1 cellular context compared by ENCODE assay signal in genomic region chr4:87141428-87141827, GRCh38.
TF ChIP-seq lines count a peak whose summit lies in the region.

No MANE protein-coding gene starts in this region.

TF ChIP-seq in WTC11, 78 proteins besides CTCF, POLR2A, EP300 and RAD21 (continued from another document):
- TF ChIP-seq, protein P1, sequence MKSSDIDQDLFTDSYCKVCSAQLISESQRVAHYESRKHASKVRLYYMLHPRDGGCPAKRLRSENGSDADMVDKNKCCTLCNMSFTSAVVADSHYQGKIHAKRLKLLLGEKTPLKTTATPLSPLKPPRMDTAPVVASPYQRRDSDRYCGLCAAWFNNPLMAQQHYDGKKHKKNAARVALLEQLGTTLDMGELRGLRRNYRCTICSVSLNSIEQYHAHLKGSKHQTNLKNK (CRISPR knock-in tag; IDR thresholded peaks at IDR 0.05), result no peak
- TF ChIP-seq, protein P2, sequence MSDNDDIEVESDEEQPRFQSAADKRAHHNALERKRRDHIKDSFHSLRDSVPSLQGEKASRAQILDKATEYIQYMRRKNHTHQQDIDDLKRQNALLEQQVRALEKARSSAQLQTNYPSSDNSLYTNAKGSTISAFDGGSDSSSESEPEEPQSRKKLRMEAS (CRISPR knock-in tag; IDR thresholded peaks at IDR 0.05), result no peak
- TF ChIP-seq, protein P3, sequence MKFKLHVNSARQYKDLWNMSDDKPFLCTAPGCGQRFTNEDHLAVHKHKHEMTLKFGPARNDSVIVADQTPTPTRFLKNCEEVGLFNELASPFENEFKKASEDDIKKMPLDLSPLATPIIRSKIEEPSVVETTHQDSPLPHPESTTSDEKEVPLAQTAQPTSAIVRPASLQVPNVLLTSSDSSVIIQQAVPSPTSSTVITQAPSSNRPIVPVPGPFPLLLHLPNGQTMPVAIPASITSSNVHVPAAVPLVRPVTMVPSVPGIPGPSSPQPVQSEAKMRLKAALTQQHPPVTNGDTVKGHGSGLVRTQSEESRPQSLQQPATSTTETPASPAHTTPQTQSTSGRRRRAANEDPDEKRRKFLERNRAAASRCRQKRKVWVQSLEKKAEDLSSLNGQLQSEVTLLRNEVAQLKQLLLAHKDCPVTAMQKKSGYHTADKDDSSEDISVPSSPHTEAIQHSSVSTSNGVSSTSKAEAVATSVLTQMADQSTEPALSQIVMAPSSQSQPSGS (CRISPR knock-in tag; IDR thresholded peaks at IDR 0.05; ENCODE audit: borderline replicate concordance, low read depth), result no peak
- TF ChIP-seq PRRX2 (CRISPR knock-in tag; IDR thresholded peaks at IDR 0.05) (no peak), TEAD1 (CRISPR knock-in tag; IDR thresholded peaks at IDR 0.05) (no peak), ZNF263 (CRISPR knock-in tag; IDR thresholded peaks at IDR 0.05; ENCODE audit: low read depth) (no peak), TEAD4 (CRISPR knock-in tag; IDR thresholded peaks at IDR 0.05) (no peak), KAT7 (CRISPR knock-in tag; IDR thresholded peaks at IDR 0.05; ENCODE audit: borderline replicate concordance) (no peak), ZBTB21 (CRISPR knock-in tag; IDR thresholded peaks at IDR 0.05; ENCODE audit: borderline replicate concordance) (no peak), TCF7 (CRISPR knock-in tag; IDR thresholded peaks at IDR 0.05; ENCODE audit: low read depth) (no peak), FOXP1 (CRISPR knock-in tag; IDR thresholded peaks at IDR 0.05; ENCODE audit: borderline replicate concordance) (no peak), NFE2L1 (CRISPR knock-in tag; IDR thresholded peaks at IDR 0.05) (no peak), ATF1 (CRISPR knock-in tag; IDR thresholded peaks at IDR 0.05) (no peak), NFYB (CRISPR knock-in tag; conservative IDR thresholded peaks at IDR 0.05; ENCODE audit: low read depth) (no peak)
- TF ChIP-seq, protein P4, sequence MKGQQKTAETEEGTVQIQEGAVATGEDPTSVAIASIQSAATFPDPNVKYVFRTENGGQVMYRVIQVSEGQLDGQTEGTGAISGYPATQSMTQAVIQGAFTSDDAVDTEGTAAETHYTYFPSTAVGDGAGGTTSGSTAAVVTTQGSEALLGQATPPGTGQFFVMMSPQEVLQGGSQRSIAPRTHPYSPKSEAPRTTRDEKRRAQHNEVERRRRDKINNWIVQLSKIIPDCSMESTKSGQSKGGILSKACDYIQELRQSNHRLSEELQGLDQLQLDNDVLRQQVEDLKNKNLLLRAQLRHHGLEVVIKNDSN (CRISPR knock-in tag; IDR thresholded peaks at IDR 0.05), result no peak
